ENCODE assay signal across 8 cellular contexts in genomic region chr13:44243198-44243852, GRCh38.
DNase-seq lines count a peak whose midpoint lies in the region; ATAC-seq and TF ChIP-seq lines count a peak whose summit lies in the region.

No MANE protein-coding gene starts in this region.

- no peak overlapping the region for H3K9ac ChIP-seq in subcutaneous abdominal adipose tissue (ENCODE audit: low read length in 5 of 5)

- no peaks in the 10 kb centered on the region for H3K36me3 ChIP-seq in subcutaneous abdominal adipose tissue (ENCODE audit: control insufficient read depth in 5 of 5, insufficient read depth in 5 of 5, low read length in 5 of 5)

- ATAC-seq in GM18505 (IDR thresholded peaks at IDR 0.05; ENCODE audit: unreplicated experiment): peak; percentile 63

- TF ChIP-seq POLR2A in GM18505 (IDR thresholded peaks at IDR 0.05; ENCODE audit: borderline replicate concordance, extremely low read depth, insufficient read depth, insufficient read length): no peak

- H3K4me3 ChIP-seq in subcutaneous abdominal adipose tissue (ENCODE audit: low read depth in 1 of 5, low read length in 5 of 5): no peak overlapping the region

- DNase-seq in AG09319 (ENCODE audit: extremely low read depth, low read depth): no peak
- peak; percentile 63 to 76 for DNase-seq in NCI-H187 (lab: John Stamatoyannopoulos, UW)
- DNase-seq in amygdala (lab: John Stamatoyannopoulos, UW): peak in 34 of 56 donors; percentile 10 to 77 (median 50)
- peak; percentile 55 for DNase-seq in iris pigment epithelial cell (ENCODE audit: low read depth)
- no peak for DNase-seq in mesenteric fat pad (ENCODE audit: low spot score)
- no peak for DNase-seq in activated effector memory CD4-positive, alpha-beta T cell treated with anti-CD3 and anti-CD28 coated beads, Interleukin-2, amount 50 U/mL, for 16 hours

- peak overlapping the region; percentile 67 for H3K27ac ChIP-seq in subcutaneous abdominal adipose tissue (ENCODE audit: low read depth, low read length)

- no peaks in the 10 kb centered on the region for H3K27me3 ChIP-seq in subcutaneous abdominal adipose tissue (ENCODE audit: control insufficient read depth in 5 of 5, insufficient read depth in 4 of 5, low read length in 5 of 5)

- no peaks in the 10 kb centered on the region for H3K9me3 ChIP-seq in subcutaneous abdominal adipose tissue (ENCODE audit: control insufficient read depth in 5 of 5, low read length in 5 of 5)

- peak; percentile 27 for TF ChIP-seq CTCF in AG09319 (IDR thresholded peaks at IDR 0.05; ENCODE audit: low read depth, low read length)

- H3K4me1 ChIP-seq in subcutaneous abdominal adipose tissue (ENCODE audit: control insufficient read depth in 5 of 5, insufficient read depth in 5 of 5, low read length in 5 of 5): peaks cover 0 to 12% (median under 1%) of the 10 kb centered on the region in 5 donors

Comparison
In these comparisons a context has a peak if more than half of its experiments do, and no peak if none do; other contexts are left out.
1. DNase-seq: peak in NCI-H187 (2 of 2), amygdala (34 of 56) and iris pigment epithelial cell (single experiment); none in AG09319 (single experiment), mesenteric fat pad (single experiment) and activated effector memory CD4-positive, alpha-beta T cell treated with anti-CD3 and anti-CD28 coated beads, Interleukin-2, amount 50 U/mL, for 16 hours (single experiment).